ENCODE assay signal across 1 cellular context in the genomic region with DNA sequence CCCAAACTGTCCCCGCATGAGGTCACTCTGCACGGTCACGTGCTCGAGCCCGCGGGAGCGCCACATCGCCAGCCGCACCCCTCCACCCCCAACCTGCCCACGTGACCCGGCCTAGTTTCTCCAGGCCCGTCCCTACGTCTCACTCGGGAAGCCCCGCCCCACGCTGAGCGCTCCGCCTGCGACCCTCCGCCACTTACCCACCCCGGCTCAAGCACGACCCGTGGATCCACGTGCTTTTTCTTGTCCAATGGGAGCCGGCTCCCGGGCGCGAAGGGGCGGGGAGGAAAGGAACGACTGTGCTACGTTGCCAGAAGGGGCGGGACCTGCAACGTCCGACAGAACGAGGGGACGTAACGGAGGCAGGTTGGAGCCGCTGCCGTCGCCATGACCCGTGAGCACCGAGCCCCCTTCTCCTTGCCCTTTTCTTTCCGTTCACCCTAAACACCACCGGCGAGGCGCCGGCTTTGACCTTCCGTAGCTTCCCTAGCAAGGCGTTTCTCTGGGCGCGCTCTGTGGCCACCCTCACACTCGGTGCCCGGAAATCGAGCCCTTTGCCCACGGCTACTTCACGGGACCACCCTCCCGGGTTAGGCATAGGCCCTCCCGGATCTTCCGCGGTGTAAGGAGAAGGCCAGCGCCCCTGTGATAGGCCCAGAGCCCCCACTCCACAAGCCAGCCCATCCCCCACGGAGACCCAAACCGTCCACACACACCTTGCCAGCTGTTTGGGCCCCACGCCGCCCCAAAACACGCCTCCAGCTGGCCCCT.
TF ChIP-seq lines count a peak whose summit lies in the region.

A gene (plus strand): TSS at position 328 of the 768 bp plus-strand sequence. CDS start 57 bp downstream, at position 385.

TF ChIP-seq in HepG2, 621 proteins besides CTCF, POLR2A, EP300 and RAD21 (continued from another document and continues in another):
- TF ChIP-seq SRSF1 (optimal IDR thresholded peaks at IDR 0.05; ENCODE audit: low read depth, low read length), result peak; percentile 39
- no peak for TF ChIP-seq ZNF33B (CRISPR knock-in tag; IDR thresholded peaks at IDR 0.05)
- TF ChIP-seq ATF7-NPFF (CRISPR knock-in tag; IDR thresholded peaks at IDR 0.05; ENCODE audit: low read depth), result peak; percentile 20; the same call in 1 of the 2 replicates
- TF ChIP-seq BORCS8-MEF2B (CRISPR knock-in tag; IDR thresholded peaks at IDR 0.05), result no peak; the same call in 1 of the 2 replicates
- 0 out of 2 replicates have a peak, but pooled peaks have one; percentile 39 for TF ChIP-seq NFE2L1 (CRISPR knock-in tag; IDR thresholded peaks at IDR 0.05; ENCODE audit: borderline replicate concordance)
- TF ChIP-seq, protein P1, sequence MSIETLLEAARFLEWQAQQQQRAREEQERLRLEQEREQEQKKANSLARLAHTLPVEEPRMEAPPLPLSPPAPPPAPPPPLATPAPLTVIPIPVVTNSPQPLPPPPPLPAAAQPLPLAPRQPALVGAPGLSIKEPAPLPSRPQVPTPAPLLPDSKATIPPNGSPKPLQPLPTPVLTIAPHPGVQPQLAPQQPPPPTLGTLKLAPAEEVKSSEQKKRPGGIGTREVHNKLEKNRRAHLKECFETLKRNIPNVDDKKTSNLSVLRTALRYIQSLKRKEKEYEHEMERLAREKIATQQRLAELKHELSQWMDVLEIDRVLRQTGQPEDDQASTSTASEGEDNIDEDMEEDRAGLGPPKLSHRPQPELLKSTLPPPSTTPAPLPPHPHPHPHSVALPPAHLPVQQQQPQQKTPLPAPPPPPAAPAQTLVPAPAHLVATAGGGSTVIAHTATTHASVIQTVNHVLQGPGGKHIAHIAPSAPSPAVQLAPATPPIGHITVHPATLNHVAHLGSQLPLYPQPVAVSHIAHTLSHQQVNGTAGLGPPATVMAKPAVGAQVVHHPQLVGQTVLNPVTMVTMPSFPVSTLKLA (IDR thresholded peaks at IDR 0.05), result peak; percentile 99
- no peak for TF ChIP-seq ZNF24 (IDR thresholded peaks at IDR 0.05)
- peak; percentile 78; the same call in 1 of the 2 replicates for TF ChIP-seq DR1 (CRISPR knock-in tag; IDR thresholded peaks at IDR 0.05)
- TF ChIP-seq ZNF160 (CRISPR knock-in tag; IDR thresholded peaks at IDR 0.05), result 0 out of 2 replicates have a peak, but pooled peaks have one; percentile 17
- TF ChIP-seq SOX6 (IDR thresholded peaks at IDR 0.05), result no peak
- peak; percentile 43; the same call in 1 of the 2 replicates for TF ChIP-seq SOX6 (CRISPR knock-in tag; IDR thresholded peaks at IDR 0.05)
- TF ChIP-seq, protein P2, sequence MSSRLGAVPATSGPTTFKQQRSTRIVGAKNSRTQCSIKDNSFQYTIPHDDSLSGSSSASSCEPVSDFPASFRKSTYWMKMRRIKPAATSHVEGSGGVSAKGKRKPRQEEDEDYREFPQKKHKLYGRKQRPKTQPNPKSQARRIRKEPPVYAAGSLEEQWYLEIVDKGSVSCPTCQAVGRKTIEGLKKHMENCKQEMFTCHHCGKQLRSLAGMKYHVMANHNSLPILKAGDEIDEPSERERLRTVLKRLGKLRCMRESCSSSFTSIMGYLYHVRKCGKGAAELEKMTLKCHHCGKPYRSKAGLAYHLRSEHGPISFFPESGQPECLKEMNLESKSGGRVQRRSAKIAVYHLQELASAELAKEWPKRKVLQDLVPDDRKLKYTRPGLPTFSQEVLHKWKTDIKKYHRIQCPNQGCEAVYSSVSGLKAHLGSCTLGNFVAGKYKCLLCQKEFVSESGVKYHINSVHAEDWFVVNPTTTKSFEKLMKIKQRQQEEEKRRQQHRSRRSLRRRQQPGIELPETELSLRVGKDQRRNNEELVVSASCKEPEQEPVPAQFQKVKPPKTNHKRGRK (CRISPR knock-in tag; IDR thresholded peaks at IDR 0.05), result 0 out of 2 replicates have a peak, but pooled peaks have one; percentile 34
- no peak for TF ChIP-seq CEBPG (CRISPR knock-in tag; IDR thresholded peaks at IDR 0.05)
- 0 out of 2 replicates have a peak, but pooled peaks have one; percentile 23 for TF ChIP-seq ZNF83 (CRISPR knock-in tag; IDR thresholded peaks at IDR 0.05; ENCODE audit: borderline replicate concordance)
- TF ChIP-seq, protein P3, sequence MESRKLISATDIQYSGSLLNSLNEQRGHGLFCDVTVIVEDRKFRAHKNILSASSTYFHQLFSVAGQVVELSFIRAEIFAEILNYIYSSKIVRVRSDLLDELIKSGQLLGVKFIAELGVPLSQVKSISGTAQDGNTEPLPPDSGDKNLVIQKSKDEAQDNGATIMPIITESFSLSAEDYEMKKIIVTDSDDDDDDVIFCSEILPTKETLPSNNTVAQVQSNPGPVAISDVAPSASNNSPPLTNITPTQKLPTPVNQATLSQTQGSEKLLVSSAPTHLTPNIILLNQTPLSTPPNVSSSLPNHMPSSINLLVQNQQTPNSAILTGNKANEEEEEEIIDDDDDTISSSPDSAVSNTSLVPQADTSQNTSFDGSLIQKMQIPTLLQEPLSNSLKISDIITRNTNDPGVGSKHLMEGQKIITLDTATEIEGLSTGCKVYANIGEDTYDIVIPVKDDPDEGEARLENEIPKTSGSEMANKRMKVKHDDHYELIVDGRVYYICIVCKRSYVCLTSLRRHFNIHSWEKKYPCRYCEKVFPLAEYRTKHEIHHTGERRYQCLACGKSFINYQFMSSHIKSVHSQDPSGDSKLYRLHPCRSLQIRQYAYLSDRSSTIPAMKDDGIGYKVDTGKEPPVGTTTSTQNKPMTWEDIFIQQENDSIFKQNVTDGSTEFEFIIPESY (CRISPR knock-in tag; IDR thresholded peaks at IDR 0.05), result 0 out of 2 replicates have a peak, but pooled peaks have one; percentile 14
- TF ChIP-seq, protein P4, sequence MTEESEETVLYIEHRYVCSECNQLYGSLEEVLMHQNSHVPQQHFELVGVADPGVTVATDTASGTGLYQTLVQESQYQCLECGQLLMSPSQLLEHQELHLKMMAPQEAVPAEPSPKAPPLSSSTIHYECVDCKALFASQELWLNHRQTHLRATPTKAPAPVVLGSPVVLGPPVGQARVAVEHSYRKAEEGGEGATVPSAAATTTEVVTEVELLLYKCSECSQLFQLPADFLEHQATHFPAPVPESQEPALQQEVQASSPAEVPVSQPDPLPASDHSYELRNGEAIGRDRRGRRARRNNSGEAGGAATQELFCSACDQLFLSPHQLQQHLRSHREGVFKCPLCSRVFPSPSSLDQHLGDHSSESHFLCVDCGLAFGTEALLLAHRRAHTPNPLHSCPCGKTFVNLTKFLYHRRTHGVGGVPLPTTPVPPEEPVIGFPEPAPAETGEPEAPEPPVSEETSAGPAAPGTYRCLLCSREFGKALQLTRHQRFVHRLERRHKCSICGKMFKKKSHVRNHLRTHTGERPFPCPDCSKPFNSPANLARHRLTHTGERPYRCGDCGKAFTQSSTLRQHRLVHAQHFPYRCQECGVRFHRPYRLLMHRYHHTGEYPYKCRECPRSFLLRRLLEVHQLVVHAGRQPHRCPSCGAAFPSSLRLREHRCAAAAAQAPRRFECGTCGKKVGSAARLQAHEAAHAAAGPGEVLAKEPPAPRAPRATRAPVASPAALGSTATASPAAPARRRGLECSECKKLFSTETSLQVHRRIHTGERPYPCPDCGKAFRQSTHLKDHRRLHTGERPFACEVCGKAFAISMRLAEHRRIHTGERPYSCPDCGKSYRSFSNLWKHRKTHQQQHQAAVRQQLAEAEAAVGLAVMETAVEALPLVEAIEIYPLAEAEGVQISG (CRISPR knock-in tag; IDR thresholded peaks at IDR 0.05), result peak; percentile 46; the same call in 1 of the 2 replicates
- no peak for TF ChIP-seq FOSL1 (CRISPR knock-in tag; IDR thresholded peaks at IDR 0.05; ENCODE audit: borderline replicate concordance)
- peak; percentile 89 for TF ChIP-seq YEATS4 (CRISPR knock-in tag; IDR thresholded peaks at IDR 0.05; ENCODE audit: borderline replicate concordance)
- TF ChIP-seq SOX13 (IDR thresholded peaks at IDR 0.05), result no peak
- no peak for TF ChIP-seq SOX13 (CRISPR knock-in tag; conservative IDR thresholded peaks at IDR 0.05 in 1 of 2, IDR thresholded peaks at IDR 0.05 in 1 of 2)
- TF ChIP-seq RXRB (CRISPR knock-in tag; IDR thresholded peaks at IDR 0.05; ENCODE audit: borderline replicate concordance), result 0 out of 2 replicates have a peak, but pooled peaks have one; percentile 60
- TF ChIP-seq ARHGAP35 (CRISPR knock-in tag; IDR thresholded peaks at IDR 0.05; ENCODE audit: borderline replicate concordance), result no peak
- TF ChIP-seq ZFP36 (IDR thresholded peaks at IDR 0.05; ENCODE audit: borderline replicate concordance, low read depth, low read length, partially characterized antibody), result no peak
- no peak for TF ChIP-seq ZNF460 (CRISPR knock-in tag; IDR thresholded peaks at IDR 0.05; ENCODE audit: borderline replicate concordance)
- TF ChIP-seq ZNF777 (CRISPR knock-in tag; IDR thresholded peaks at IDR 0.05), result no peak
- TF ChIP-seq ZNF225 (CRISPR knock-in tag; IDR thresholded peaks at IDR 0.05), result peak; percentile 82; the same call in 1 of the 2 replicates
- TF ChIP-seq, protein P5, sequence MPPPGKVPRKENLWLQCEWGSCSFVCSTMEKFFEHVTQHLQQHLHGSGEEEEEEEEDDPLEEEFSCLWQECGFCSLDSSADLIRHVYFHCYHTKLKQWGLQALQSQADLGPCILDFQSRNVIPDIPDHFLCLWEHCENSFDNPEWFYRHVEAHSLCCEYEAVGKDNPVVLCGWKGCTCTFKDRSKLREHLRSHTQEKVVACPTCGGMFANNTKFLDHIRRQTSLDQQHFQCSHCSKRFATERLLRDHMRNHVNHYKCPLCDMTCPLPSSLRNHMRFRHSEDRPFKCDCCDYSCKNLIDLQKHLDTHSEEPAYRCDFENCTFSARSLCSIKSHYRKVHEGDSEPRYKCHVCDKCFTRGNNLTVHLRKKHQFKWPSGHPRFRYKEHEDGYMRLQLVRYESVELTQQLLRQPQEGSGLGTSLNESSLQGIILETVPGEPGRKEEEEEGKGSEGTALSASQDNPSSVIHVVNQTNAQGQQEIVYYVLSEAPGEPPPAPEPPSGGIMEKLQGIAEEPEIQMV (CRISPR knock-in tag; IDR thresholded peaks at IDR 0.05; ENCODE audit: low read depth), result peak; percentile 26; the same call in 1 of the 2 replicates
- no peak for TF ChIP-seq FIP1L1 (IDR thresholded peaks at IDR 0.05; ENCODE audit: borderline replicate concordance, insufficient read depth, low read depth, low read length)
- TF ChIP-seq ZZZ3 (CRISPR knock-in tag; IDR thresholded peaks at IDR 0.05; ENCODE audit: borderline replicate concordance), result 0 out of 2 replicates have a peak, but pooled peaks have one; percentile 38
- TF ChIP-seq SNAI1 (CRISPR knock-in tag; IDR thresholded peaks at IDR 0.05; ENCODE audit: borderline replicate concordance), result peak; percentile 79; the same call in 1 of the 2 replicates
- TF ChIP-seq SAFB2 (CRISPR knock-in tag; IDR thresholded peaks at IDR 0.05; ENCODE audit: borderline replicate concordance, low read depth), result no peak
- no peak for TF ChIP-seq ZNF232 (CRISPR knock-in tag; IDR thresholded peaks at IDR 0.05; ENCODE audit: borderline replicate concordance)
- peak; percentile 63 for TF ChIP-seq SP2 (CRISPR knock-in tag; IDR thresholded peaks at IDR 0.05)
- TF ChIP-seq GATAD1 (CRISPR knock-in tag; IDR thresholded peaks at IDR 0.05), result no peak; the same call in 1 of the 2 replicates
- peak; percentile 83 for TF ChIP-seq ASH2L (IDR thresholded peaks at IDR 0.05; ENCODE audit: insufficient read length, low read depth, low read length)
- no peak for TF ChIP-seq LCORL (IDR thresholded peaks at IDR 0.05)
- peak; percentile 58; the same call in 1 of the 2 replicates for TF ChIP-seq LCORL (CRISPR knock-in tag; IDR thresholded peaks at IDR 0.05)
- TF ChIP-seq ZBTB38 (CRISPR knock-in tag; IDR thresholded peaks at IDR 0.05), result 0 out of 2 replicates have a peak, but pooled peaks have one; percentile 38
- 0 out of 2 replicates have a peak, but pooled peaks have one; percentile 2 for TF ChIP-seq ZNF557 (CRISPR knock-in tag; IDR thresholded peaks at IDR 0.05)
- 0 out of 2 replicates have a peak, but pooled peaks have one; percentile 12 for TF ChIP-seq CHD2 (IDR thresholded peaks at IDR 0.05; ENCODE audit: low read depth, low read length)
- TF ChIP-seq ZNF768 (CRISPR knock-in tag; IDR thresholded peaks at IDR 0.05), result no peak
- TF ChIP-seq CREB1 (IDR thresholded peaks at IDR 0.05), result peak; percentile 82
- TF ChIP-seq CREB1 (CRISPR knock-in tag; IDR thresholded peaks at IDR 0.05), result peak; percentile 84
- TF ChIP-seq, protein P6, sequence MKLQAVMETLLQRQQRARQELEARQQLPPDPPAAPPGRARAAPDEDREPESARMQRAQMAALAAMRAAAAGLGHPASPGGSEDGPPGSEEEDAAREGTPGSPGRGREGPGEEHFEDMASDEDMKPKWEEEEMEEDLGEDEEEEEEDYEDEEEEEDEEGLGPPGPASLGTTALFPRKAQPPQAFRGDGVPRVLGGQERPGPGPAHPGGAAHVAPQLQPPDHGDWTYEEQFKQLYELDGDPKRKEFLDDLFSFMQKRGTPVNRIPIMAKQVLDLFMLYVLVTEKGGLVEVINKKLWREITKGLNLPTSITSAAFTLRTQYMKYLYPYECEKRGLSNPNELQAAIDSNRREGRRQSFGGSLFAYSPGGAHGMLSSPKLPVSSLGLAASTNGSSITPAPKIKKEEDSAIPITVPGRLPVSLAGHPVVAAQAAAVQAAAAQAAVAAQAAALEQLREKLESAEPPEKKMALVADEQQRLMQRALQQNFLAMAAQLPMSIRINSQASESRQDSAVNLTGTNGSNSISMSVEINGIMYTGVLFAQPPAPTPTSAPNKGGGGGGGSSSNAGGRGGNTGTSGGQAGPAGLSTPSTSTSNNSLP (IDR thresholded peaks at IDR 0.05; ENCODE audit: low read depth, low read length), result no peak
- peak; percentile 92; the same call in 1 of the 2 replicates for TF ChIP-seq ZNF619 (CRISPR knock-in tag; IDR thresholded peaks at IDR 0.05)
- TF ChIP-seq CCDC6 (CRISPR knock-in tag; IDR thresholded peaks at IDR 0.05), result 0 out of 2 replicates have a peak, but pooled peaks have one; percentile 52
